11 cellular contexts compared by ENCODE assay signal in genomic region chrY:14523881-14524245, GRCh38. TPM values are rescaled to one million over a fixed set of nuclear protein-coding genes. Genes with fewer than 3 reads are reported as not detected.
DNase-seq lines count a peak whose midpoint lies in the region; ATAC-seq and TF ChIP-seq lines count a peak whose summit lies in the region.
"Had no signal": no experiment of that assay in that cellular context is flagged by ENCODE, and none has a peak within 500 bp of the region (broad histone marks: within the 10 kb centered on the region; RNA-seq: fewer than 3 reads in every experiment).

No MANE protein-coding gene starts in this region.

- no peak for TF ChIP-seq CTCF in gastroesophageal sphincter (IDR thresholded peaks at IDR 0.05)
- no peak for TF ChIP-seq CTCF in suprapubic skin (IDR thresholded peaks at IDR 0.05)
- TF ChIP-seq CTCF in GM10248 (IDR thresholded peaks at IDR 0.05; ENCODE audit: control extremely low read depth, extremely low read depth, low read depth, missing control alignments), result no peak

- no peaks in the 10 kb centered on the region for H3K36me3 ChIP-seq in NT2/D1 (ENCODE audit: insufficient read depth, insufficient read length, low read length)
- no peaks in the 10 kb centered on the region for H3K36me3 ChIP-seq in gastroesophageal sphincter
- H3K36me3 ChIP-seq in suprapubic skin, result no peaks in the 10 kb centered on the region

- no peaks in the 10 kb centered on the region for H3K36me3 Mint-ChIP-seq in activated naive CD4-positive, alpha-beta T cell treated with anti-CD3 and anti-CD28 coated beads, Interleukin-2, amount 10 ng/mL, durations not matched to agents 7 days and 5 days
- H3K36me3 Mint-ChIP-seq: naive B cell had no signal

- peaks cover 32% of the 10 kb centered on the region for H3K27me3 Mint-ChIP-seq in activated naive CD4-positive, alpha-beta T cell treated with anti-CD3 and anti-CD28 coated beads, Interleukin-2, amount 10 ng/mL, durations not matched to agents 7 days and 5 days

- ATAC-seq in gastroesophageal sphincter, result no peak

- 0% methylated on average over 2 of the region's 21 CpGs; no CpG with 5 or more reads in 1 of the 2 donors for WGBS in gastroesophageal sphincter (ENCODE audit: low coverage in 1 of 2), 2 donors
- WGBS in suprapubic skin, result no CpG with 5 or more reads among the region's 21 CpGs

- no peak for TF ChIP-seq POLR2A in gastroesophageal sphincter (IDR thresholded peaks at IDR 0.05)
- no peak for TF ChIP-seq POLR2A in suprapubic skin (IDR thresholded peaks at IDR 0.05)

- peak overlapping the region; percentile 82 for H3K9ac ChIP-seq in NT2/D1 (ENCODE audit: insufficient read length, low read depth)

- H3K27ac ChIP-seq in gastroesophageal sphincter (peak overlapping the region in 1 of 4 donors; percentile 77), suprapubic skin (no peak overlapping the region)
- H3K27ac ChIP-seq: C4-2B had no signal

- no peaks in the 10 kb centered on the region for H3K4me1 ChIP-seq in NT2/D1 (ENCODE audit: insufficient read depth, insufficient read length)
- peaks cover 0 to 26% (median 0%) of the 10 kb centered on the region in 3 donors for H3K4me1 ChIP-seq in gastroesophageal sphincter
- no peaks in the 10 kb centered on the region for H3K4me1 ChIP-seq in suprapubic skin

- DNase-seq in activated naive CD4-positive, alpha-beta T cell treated with anti-CD3 and anti-CD28 coated beads, Interleukin-2, amount 10 ng/mL, durations not matched to agents 7 days and 5 days, result no peak
- no peak for DNase-seq in activated naive CD4-positive, alpha-beta T cell treated with anti-CD3 and anti-CD28 coated beads, Interleukin-2, amount 50 U/mL, for 16 hours
- no peak for DNase-seq in NT2/D1 (ENCODE audit: low read depth, low spot score)
- DNase-seq in suprapubic skin (ENCODE audit: low spot score in 2 of 2), result no peak
- DNase-seq in NCI-H1694 treated with DMSO at 0.1 percent for 48 hours (lab: John Stamatoyannopoulos, UW), result no peak
- no peak for DNase-seq in mucosa of gallbladder (ENCODE audit: low spot score)
- no peak for DNase-seq in GM10248 (ENCODE audit: extremely low spot score)
- DNase-seq: naive B cell had no signal

- H3K9me3 Mint-ChIP-seq in activated naive CD4-positive, alpha-beta T cell treated with anti-CD3 and anti-CD28 coated beads, Interleukin-2, amount 10 ng/mL, durations not matched to agents 7 days and 5 days, result no peaks in the 10 kb centered on the region
- H3K9me3 Mint-ChIP-seq: activated T-cell treated with anti-CD3 and anti-CD28 coated beads, Interleukin-2, amount 50 U/mL, for 72 hours; naive B cell had no signal

- H3K9me3 ChIP-seq in NT2/D1 (ENCODE audit: insufficient read depth, low read length) (no peaks in the 10 kb centered on the region), gastroesophageal sphincter (no peaks in the 10 kb centered on the region), suprapubic skin (no peaks in the 10 kb centered on the region)

- H3K4me3 ChIP-seq in NT2/D1 (ENCODE audit: insufficient read length, low read depth), result peak overlapping the region; percentile 59
- peak overlapping the region; percentile 57 to 60 for H3K4me3 ChIP-seq in gastroesophageal sphincter
- peak overlapping the region; percentile 62 for H3K4me3 ChIP-seq in suprapubic skin

- CTCF ChIA-PET in activated naive CD4-positive, alpha-beta T cell treated with anti-CD3 and anti-CD28 coated beads, Interleukin-2, amount 10 ng/mL, durations not matched to agents 7 days and 5 days (lab: Charles Lee), result no interaction called here
- CTCF ChIA-PET in GM10248 (lab: Yijun Ruan, JAX), result no interaction called here

- H3K4me1 Mint-ChIP-seq in activated naive CD4-positive, alpha-beta T cell treated with anti-CD3 and anti-CD28 coated beads, Interleukin-2, amount 10 ng/mL, durations not matched to agents 7 days and 5 days, result peaks cover 5% of the 10 kb centered on the region
- H3K4me1 Mint-ChIP-seq: naive B cell had no signal

- TF ChIP-seq EP300 in gastroesophageal sphincter (IDR thresholded peaks at IDR 0.05), result no peak
- no peak for TF ChIP-seq EP300 in suprapubic skin (IDR thresholded peaks at IDR 0.05)

- POLR2A ChIA-PET in GM10248 (lab: Yijun Ruan, JAX), result no interaction called here

- no peak overlapping the region for H3K27ac Mint-ChIP-seq in activated naive CD4-positive, alpha-beta T cell treated with anti-CD3 and anti-CD28 coated beads, Interleukin-2, amount 10 ng/mL, durations not matched to agents 7 days and 5 days
- H3K27ac Mint-ChIP-seq: activated T-cell treated with anti-CD3 and anti-CD28 coated beads, Interleukin-2, amount 50 U/mL, for 72 hours; naive B cell had no signal

- H3K27me3 ChIP-seq in NT2/D1 (ENCODE audit: insufficient read depth, insufficient read length), result no peaks in the 10 kb centered on the region
- H3K27me3 ChIP-seq in gastroesophageal sphincter, result no peaks in the 10 kb centered on the region
- H3K27me3 ChIP-seq in suprapubic skin, result no peaks in the 10 kb centered on the region

- peak overlapping the region; percentile 15 for H3K4me3 Mint-ChIP-seq in activated naive CD4-positive, alpha-beta T cell treated with anti-CD3 and anti-CD28 coated beads, Interleukin-2, amount 10 ng/mL, durations not matched to agents 7 days and 5 days

RNA-seq across cellular contexts. Expression of gene NLGN4Y, which starts 0.5 kb away (rescaled TPM):
- 10 to 100 TPM in 2 of 4 donors, under 1 TPM in 2; 0.07 to 47.0 (median 15.0) TPM for total RNA-seq in gastroesophageal sphincter
- 10 to 100 TPM in 2 of 4 donors, not detected in 2; 10.7 to 11.1 TPM for total RNA-seq in suprapubic skin
- not detected for total RNA-seq in mucosa of gallbladder
